ENCODE assay signal across 12 cellular contexts in genomic region chr17:78532922-78533640, GRCh38. TPM values are rescaled to one million over a fixed set of nuclear protein-coding genes. Genes with fewer than 3 reads are reported as not detected.
DNase-seq lines count a peak whose midpoint lies in the region; ATAC-seq, FAIRE-seq and TF ChIP-seq lines count a peak whose summit lies in the region.
"Had no signal": no experiment of that assay in that cellular context is flagged by ENCODE, and none has a peak within 500 bp of the region (broad histone marks: within the 10 kb centered on the region; RNA-seq: fewer than 3 reads in every experiment).

No MANE protein-coding gene starts in this region.

- no peak for FAIRE-seq in GM12892 (lab: Jason Lieb, UNC)

- DNase-seq in activated naive CD4-positive, alpha-beta T cell treated with anti-CD3 and anti-CD28 coated beads for 36 hours, result peak; percentile 49
- DNase-seq in activated naive CD4-positive, alpha-beta T cell (lab: John Stamatoyannopoulos, UW), result no peak
- DNase-seq in SW480 (ENCODE audit: low spot score), result peak; percentile 36
- DNase-seq in fibroblast of gingiva (ENCODE audit: low read depth), result peak; percentile 17
- no peak for DNase-seq in stimulated activated effector memory CD8-positive, alpha-beta T cell treated with anti-CD3 and anti-CD28 coated beads, Interleukin-12 subunit alpha, Interleukin-12 subunit beta, amount 100 ng/mL, for 72 hours (ENCODE audit: low spot score in 2 of 2)
- DNase-seq in GM12892 (ENCODE audit: insufficient read length), result no peak
- DNase-seq: anterior cingulate cortex, mesendoderm had no signal

- ATAC-seq in stimulated activated effector memory CD8-positive, alpha-beta T cell treated with anti-CD3 and anti-CD28 coated beads, Interleukin-12 subunit alpha, Interleukin-12 subunit beta, amount 100 ng/mL, for 72 hours, result peak; percentile 60
- no peak for ATAC-seq in HG03520 (IDR thresholded peaks at IDR 0.05; ENCODE audit: unreplicated experiment)
- ATAC-seq in GM19397 (IDR thresholded peaks at IDR 0.05; ENCODE audit: unreplicated experiment), result no peak
- ATAC-seq: gastroesophageal sphincter had no signal

- H3K9me3 Mint-ChIP-seq in activated naive CD4-positive, alpha-beta T cell treated with anti-CD3 and anti-CD28 coated beads for 36 hours, result no peaks in the 10 kb centered on the region
- no peaks in the 10 kb centered on the region for H3K9me3 Mint-ChIP-seq in stimulated activated effector memory CD8-positive, alpha-beta T cell treated with anti-CD3 and anti-CD28 coated beads, Interleukin-12 subunit alpha, Interleukin-12 subunit beta, amount 100 ng/mL, for 72 hours
- H3K9me3 Mint-ChIP-seq: stimulated activated naive CD8-positive, alpha-beta T cell treated with anti-CD3 and anti-CD28 coated beads, Interleukin-15, Interleukin-2, amounts not matched to agents 100 ng/mL and 50 ng/mL, for 24 hours had no signal

- H3K4me1 Mint-ChIP-seq in activated naive CD4-positive, alpha-beta T cell treated with anti-CD3 and anti-CD28 coated beads for 36 hours (ENCODE audit: low read depth), result peaks cover 24% of the 10 kb centered on the region
- peaks cover 40% of the 10 kb centered on the region for H3K4me1 Mint-ChIP-seq in stimulated activated effector memory CD8-positive, alpha-beta T cell treated with anti-CD3 and anti-CD28 coated beads, Interleukin-12 subunit alpha, Interleukin-12 subunit beta, amount 100 ng/mL, for 72 hours

- CTCF ChIA-PET in activated naive CD4-positive, alpha-beta T cell treated with anti-CD3 and anti-CD28 coated beads for 36 hours (lab: Charles Lee), result no interaction called here

- H3K27ac Mint-ChIP-seq in activated naive CD4-positive, alpha-beta T cell treated with anti-CD3 and anti-CD28 coated beads for 36 hours, result no peak overlapping the region
- peak overlapping the region; percentile 67 for H3K27ac Mint-ChIP-seq in stimulated activated effector memory CD8-positive, alpha-beta T cell treated with anti-CD3 and anti-CD28 coated beads, Interleukin-12 subunit alpha, Interleukin-12 subunit beta, amount 100 ng/mL, for 72 hours
- H3K27ac Mint-ChIP-seq: stimulated activated naive CD8-positive, alpha-beta T cell treated with anti-CD3 and anti-CD28 coated beads, Interleukin-15, Interleukin-2, amounts not matched to agents 100 ng/mL and 50 ng/mL, for 24 hours had no signal

- intact Hi-C loops in activated naive CD4-positive, alpha-beta T cell treated with anti-CD3 and anti-CD28 coated beads for 36 hours (cut with micrococcal nuclease), result no loop called here

- H3K36me3 Mint-ChIP-seq in activated naive CD4-positive, alpha-beta T cell treated with anti-CD3 and anti-CD28 coated beads for 36 hours (ENCODE audit: low read depth), result no peaks in the 10 kb centered on the region
- H3K36me3 Mint-ChIP-seq in stimulated activated effector memory CD8-positive, alpha-beta T cell treated with anti-CD3 and anti-CD28 coated beads, Interleukin-12 subunit alpha, Interleukin-12 subunit beta, amount 100 ng/mL, for 72 hours, result peaks cover 5% of the 10 kb centered on the region

- no peak overlapping the region for H3K4me3 Mint-ChIP-seq in activated naive CD4-positive, alpha-beta T cell treated with anti-CD3 and anti-CD28 coated beads for 36 hours
- no peak overlapping the region for H3K4me3 Mint-ChIP-seq in stimulated activated effector memory CD8-positive, alpha-beta T cell treated with anti-CD3 and anti-CD28 coated beads, Interleukin-12 subunit alpha, Interleukin-12 subunit beta, amount 100 ng/mL, for 72 hours
- H3K4me3 Mint-ChIP-seq: stimulated activated naive CD8-positive, alpha-beta T cell treated with anti-CD3 and anti-CD28 coated beads, Interleukin-15, Interleukin-2, amounts not matched to agents 100 ng/mL and 50 ng/mL, for 24 hours had no signal

- no peaks in the 10 kb centered on the region for H3K27me3 Mint-ChIP-seq in activated naive CD4-positive, alpha-beta T cell treated with anti-CD3 and anti-CD28 coated beads for 36 hours (ENCODE audit: low read depth)
- H3K27me3 Mint-ChIP-seq: stimulated activated naive CD8-positive, alpha-beta T cell treated with anti-CD3 and anti-CD28 coated beads, Interleukin-15, Interleukin-2, amounts not matched to agents 100 ng/mL and 50 ng/mL, for 24 hours had no signal

- no peak for TF ChIP-seq POLR2A in GM12892 (IDR thresholded peaks at IDR 0.05; ENCODE audit: low read depth, low read length)

RNA-seq across cellular contexts. Expression of gene DNAH17, which starts 44.1 kb away (rescaled TPM):
- under 1 TPM; 0.19 to 0.42 TPM for total RNA-seq in activated naive CD4-positive, alpha-beta T cell treated with anti-CD3 and anti-CD28 coated beads for 36 hours
- 1.9 TPM for polyA plus RNA-seq in GM12892 (2012; ENCODE audit: missing spikeins)

Comparison
In these comparisons a context has a peak if more than half of its experiments do, and no peak if none do; other contexts are left out.
1. DNase-seq: peak in activated naive CD4-positive, alpha-beta T cell treated with anti-CD3 and anti-CD28 coated beads for 36 hours (single experiment), SW480 (single experiment) and fibroblast of gingiva (single experiment); none in activated naive CD4-positive, alpha-beta T cell (0 of 4), stimulated activated effector memory CD8-positive, alpha-beta T cell treated with anti-CD3 and anti-CD28 coated beads, Interleukin-12 subunit alpha, Interleukin-12 subunit beta, amount 100 ng/mL, for 72 hours (0 of 2) and GM12892 (single experiment).